Comparison of ENCODE assay signal across 14 cellular contexts in genomic region chr1:9449106-9449627, GRCh38.
DNase-seq lines count a peak whose midpoint lies in the region; ATAC-seq and TF ChIP-seq lines count a peak whose summit lies in the region.
"Had no signal": no experiment of that assay in that cellular context is flagged by ENCODE, and none has a peak within 500 bp of the region (broad histone marks: within the 10 kb centered on the region; RNA-seq: fewer than 3 reads in every experiment).

No MANE protein-coding gene starts in this region.

- H3K27me3 ChIP-seq in GM23338 (ENCODE audit: insufficient read depth) (no peaks in the 10 kb centered on the region), smooth muscle cell (ENCODE audit: low read depth) (no peaks in the 10 kb centered on the region)
- H3K27me3 ChIP-seq: transverse colon had no signal

- 3% methylated on average over 10 of the region's 10 CpGs for WGBS in smooth muscle cell (ENCODE audit: low lambda C conversion rate)

- H3K4me1 ChIP-seq in GM23338 (ENCODE audit: insufficient read depth) (peaks cover 4% of the 10 kb centered on the region; the same call in 1 of the 2 replicates), smooth muscle cell (ENCODE audit: low read depth) (peaks cover 19% of the 10 kb centered on the region)

- no peak overlapping the region; the same call in 1 of the 2 replicates for H3K27ac Mint-ChIP-seq in GM23338
- H3K27ac Mint-ChIP-seq in brain, result peak overlapping the region in 4 of 5 experiments; percentile 20 to 81 (median 58)
- H3K27ac Mint-ChIP-seq: activated naive CD8-positive, alpha-beta T cell treated with anti-CD3 and anti-CD28 coated beads, Interleukin-2, amount 10 ng/mL, durations not matched to agents 7 days and 5 days had no signal

- H4K20me1 ChIP-seq in GM23338 (replicated peaks; ENCODE audit: insufficient read depth), result no peaks in the 10 kb centered on the region
- no peaks in the 10 kb centered on the region for H4K20me1 ChIP-seq in smooth muscle cell (ENCODE audit: low read depth)

- H3K27ac ChIP-seq in GM23338 (ENCODE audit: low read depth), result no peak overlapping the region
- H3K27ac ChIP-seq in smooth muscle cell (ENCODE audit: low read depth), result peak overlapping the region; percentile 76

- no peaks in the 10 kb centered on the region for H3K9me2 ChIP-seq in GM23338 (ENCODE audit: insufficient read depth)

- H3K4me2 ChIP-seq in GM23338, result no peak overlapping the region
- H3K4me2 ChIP-seq in smooth muscle cell, result peak overlapping the region; percentile 81

- H3K9ac ChIP-seq in smooth muscle cell (ENCODE audit: low read depth), result peak overlapping the region; percentile 34

- DNase-seq in GM23338 (ENCODE audit: low spot score) (no peak), iris pigment epithelial cell (ENCODE audit: low read depth) (peak; percentile 54), smooth muscle cell (lab: John Stamatoyannopoulos, UW; ENCODE audit: unreplicated experiment) (no peak), erythroblast (lab: John Stamatoyannopoulos, UW) (no peak), GM19240 (ENCODE audit: insufficient read length, low spot score) (no peak), MV-4-11 (lab: John Stamatoyannopoulos, UW) (no peak)
- DNase-seq: activated CD4-positive, alpha-beta T cell treated with anti-CD3 and anti-CD28 coated beads, Interleukin-2, amount 50 U/mL, for 4 hours; activated naive CD8-positive, alpha-beta T cell treated with anti-CD3 and anti-CD28 coated beads, Interleukin-2, amount 10 ng/mL, durations not matched to agents 7 days and 5 days; DMS153; NCI-H1436 treated with DMSO at 0.1 percent for 48 hours; SHP77; transverse colon had no signal

- H3K36me3 Mint-ChIP-seq in GM23338 (ENCODE audit: low read depth) (no peaks in the 10 kb centered on the region), brain (no peaks in the 10 kb centered on the region)
- H3K36me3 Mint-ChIP-seq: activated naive CD8-positive, alpha-beta T cell treated with anti-CD3 and anti-CD28 coated beads, Interleukin-2, amount 10 ng/mL, durations not matched to agents 7 days and 5 days had no signal

- H3K4me1 Mint-ChIP-seq in GM23338 (peaks cover 10% of the 10 kb centered on the region), brain (peaks cover 29% of the 10 kb centered on the region)
- H3K4me1 Mint-ChIP-seq: activated naive CD8-positive, alpha-beta T cell treated with anti-CD3 and anti-CD28 coated beads, Interleukin-2, amount 10 ng/mL, durations not matched to agents 7 days and 5 days had no signal

- H3K4me3 Mint-ChIP-seq in GM23338, result no peak overlapping the region
- peak overlapping the region in 1 of 5 experiments; percentile 49 for H3K4me3 Mint-ChIP-seq in brain
- H3K4me3 Mint-ChIP-seq: activated naive CD8-positive, alpha-beta T cell treated with anti-CD3 and anti-CD28 coated beads, Interleukin-2, amount 10 ng/mL, durations not matched to agents 7 days and 5 days had no signal

- peaks cover 4% of the 10 kb centered on the region for H3K27me3 Mint-ChIP-seq in GM23338 (ENCODE audit: insufficient read depth, low read depth, poor library complexity)
- peaks cover 10% of the 10 kb centered on the region for H3K27me3 Mint-ChIP-seq in brain

- H3K4me3 ChIP-seq in GM23338 (no peak overlapping the region), smooth muscle cell (peak overlapping the region; percentile 6)
- H3K4me3 ChIP-seq: transverse colon had no signal

- TF ChIP-seq CTCF in GM23338 (conservative IDR thresholded peaks at IDR 0.05; ENCODE audit: low read depth in 2 of 2) (no peak), brain (conservative IDR thresholded peaks at IDR 0.05) (no peak), smooth muscle cell (IDR thresholded peaks at IDR 0.05; ENCODE audit: borderline replicate concordance, insufficient read depth, poor library complexity, severe bottlenecking) (no peak)

- H3K9me3 Mint-ChIP-seq in GM23338, result no peaks in the 10 kb centered on the region
- no peaks in the 10 kb centered on the region for H3K9me3 Mint-ChIP-seq in brain
- H3K9me3 Mint-ChIP-seq: activated naive CD8-positive, alpha-beta T cell treated with anti-CD3 and anti-CD28 coated beads, Interleukin-2, amount 10 ng/mL, durations not matched to agents 7 days and 5 days had no signal

- TF ChIP-seq POLR2A in erythroblast (IDR thresholded peaks at IDR 0.05; ENCODE audit: low read length), result no peak

- ATAC-seq in GM23338 (no peak), HG03025 (IDR thresholded peaks at IDR 0.05; ENCODE audit: low FRiP score, unreplicated experiment) (no peak)

- H3K79me2 ChIP-seq in GM23338 (replicated peaks; ENCODE audit: insufficient read depth) (no peaks in the 10 kb centered on the region), smooth muscle cell (ENCODE audit: low read depth) (no peaks in the 10 kb centered on the region)

- no peaks in the 10 kb centered on the region for H3K9me3 ChIP-seq in smooth muscle cell (replicated peaks; ENCODE audit: low read depth)
- H3K9me3 ChIP-seq: transverse colon had no signal

- no peaks in the 10 kb centered on the region for H3F3A ChIP-seq in GM23338 (replicated peaks; ENCODE audit: low read depth)
- peaks cover 21% of the 10 kb centered on the region for H3F3A ChIP-seq in smooth muscle cell (ENCODE audit: low read depth)

- peak overlapping the region; percentile 92; the same call in 1 of the 2 replicates for H2AFZ ChIP-seq in GM23338
- H2AFZ ChIP-seq in smooth muscle cell (ENCODE audit: low read depth), result peak overlapping the region; percentile 61

- H3K36me3 ChIP-seq in GM23338 (ENCODE audit: insufficient read depth) (no peaks in the 10 kb centered on the region), smooth muscle cell (ENCODE audit: low read depth) (no peaks in the 10 kb centered on the region)
- H3K36me3 ChIP-seq: transverse colon had no signal

TF ChIP-seq in GM23338, 12 proteins besides CTCF, POLR2A, EP300 and RAD21:
- TF ChIP-seq ZNF114 (CRISPR knock-in tag; IDR thresholded peaks at IDR 0.05) (no peak), CREB1 (CRISPR knock-in tag; IDR thresholded peaks at IDR 0.05; ENCODE audit: low read depth) (no peak), STAT1 (IDR thresholded peaks at IDR 0.05; ENCODE audit: unreplicated experiment) (no peak), POLR2AphosphoS5 (IDR thresholded peaks at IDR 0.05; ENCODE audit: low read depth) (no peak), NANOG (IDR thresholded peaks at IDR 0.05; ENCODE audit: borderline replicate concordance) (no peak)
